Comparison of ENCODE assay signal across 10 cellular contexts in genomic region chr3:193816656-193817311, GRCh38.
A peak's percentile ranks its signal among the peaks of the same experiment; 100 is the strongest.
DNase-seq lines count a peak whose midpoint lies in the region; ATAC-seq and TF ChIP-seq lines count a peak whose summit lies in the region.
"Had no signal": no experiment of that assay in that cellular context is flagged by ENCODE, and none has a peak within 500 bp of the region (broad histone marks: within the 10 kb centered on the region; RNA-seq: fewer than 3 reads in every experiment).

No MANE protein-coding gene starts in this region.

- no peaks in the 10 kb centered on the region for H3K9me2 ChIP-seq in PC-3 (replicated peaks; ENCODE audit: low read length)

- in situ Hi-C loops in Panc1 (cut with HindIII; ENCODE audit: low pct_unique_long_range_greater_than_20kb, low sequenced_read_pairs), result no loop called here

- H2AFZ ChIP-seq in PC-3 (ENCODE audit: low read length), result no peak overlapping the region

- BruUV-seq in Panc1 (replicated peaks; lab: Mats Ljungman, UMichigan) (no TSS peak), PC-3 (replicated peaks; lab: Mats Ljungman, UMichigan) (no TSS peak)

- peak; percentile 47 for ATAC-seq in Panc1
- no peak for ATAC-seq in HG02759 (IDR thresholded peaks at IDR 0.05; ENCODE audit: unreplicated experiment)
- no peak for ATAC-seq in PC-3

- no peak overlapping the region for H3K4me2 ChIP-seq in PC-3 (ENCODE audit: low read length)

- no peak overlapping the region for H3K9ac ChIP-seq in PC-3 (ENCODE audit: low read length)

- H4K20me1 ChIP-seq in PC-3 (ENCODE audit: low read length), result no peaks in the 10 kb centered on the region

- H3K36me3 ChIP-seq in Panc1 (ENCODE audit: control insufficient read depth, insufficient read depth, low read length) (no peaks in the 10 kb centered on the region), PC-3 (ENCODE audit: low read depth, low read length) (no peaks in the 10 kb centered on the region)

- H3K9me3 ChIP-seq in Panc1 (ENCODE audit: control insufficient read depth, insufficient read depth, low read depth, low read length), result no peaks in the 10 kb centered on the region
- H3K9me3 ChIP-seq in PC-3 (ENCODE audit: low read length), result no peaks in the 10 kb centered on the region

- no peaks in the 10 kb centered on the region for H3K79me2 ChIP-seq in PC-3 (ENCODE audit: low read length)

- DNase-seq in GM03348 (ENCODE audit: low spot score), result peak; percentile 60
- DNase-seq in Panc1 (ENCODE audit: low read depth, low spot score), result no peak
- peak; percentile 79 for DNase-seq in cardiac septum (ENCODE audit: low spot score)
- peak; percentile 84 for DNase-seq in posterior vena cava (ENCODE audit: low spot score)
- no peak for DNase-seq in NOMO-1 (lab: John Stamatoyannopoulos, UW; ENCODE audit: unreplicated experiment in 2 of 2)
- DNase-seq in NOMO-1 treated with DMSO at 0.1 percent for 48 hours (lab: John Stamatoyannopoulos, UW; ENCODE audit: unreplicated experiment), result no peak
- no peak for DNase-seq in PC-3
- DNase-seq: activated naive CD8-positive, alpha-beta T cell treated with anti-CD3 and anti-CD28 coated beads, Interleukin-2, amount 10 ng/mL, durations not matched to agents 7 days and 5 days; NCI-H1048 had no signal

- CTCF ChIA-PET in Panc1 (lab: Charles Lee), result no interaction called here
- CTCF ChIA-PET in PC-3 (lab: Charles Lee), result no interaction called here

- H3K4me3 ChIP-seq in Panc1 (ENCODE audit: low read depth in 2 of 2, low read length in 2 of 2) (no peak overlapping the region), PC-3 (ENCODE audit: low read length) (no peak overlapping the region)

- no peaks in the 10 kb centered on the region for H3F3A ChIP-seq in PC-3 (ENCODE audit: low read length, unreplicated experiment)

- TF ChIP-seq CTCF in Panc1 (IDR thresholded peaks at IDR 0.05), result no peak
- TF ChIP-seq CTCF in PC-3 (conservative IDR thresholded peaks at IDR 0.05; ENCODE audit: low read depth, low read length), result no peak

- H3K27ac ChIP-seq in Panc1 (ENCODE audit: low read length) (no peak overlapping the region), PC-3 (ENCODE audit: low read length) (no peak overlapping the region)

- intact Hi-C loops in Panc1 (cut with micrococcal nuclease; ENCODE audit: unreplicated experiment), result no loop called here
- intact Hi-C loops in cardiac septum (cut with DNase I), result no loop called here
- intact Hi-C loops in posterior vena cava (cut with DNase I), result no loop called here
- intact Hi-C loops in PC-3 (cut with micrococcal nuclease), result no loop called here

- POLR2A ChIA-PET in Panc1 (lab: Charles Lee) (no interaction called here), PC-3 (lab: Charles Lee; ENCODE audit: unreplicated experiment) (no interaction called here)

- H3K27me3 ChIP-seq in Panc1 (ENCODE audit: control insufficient read depth, insufficient read depth, low read length), result no peaks in the 10 kb centered on the region
- H3K27me3 ChIP-seq in PC-3 (ENCODE audit: low read length), result no peaks in the 10 kb centered on the region

- no peaks in the 10 kb centered on the region for H3K4me1 ChIP-seq in Panc1 (ENCODE audit: control insufficient read depth, insufficient read depth, low read length)
- no peaks in the 10 kb centered on the region for H3K4me1 ChIP-seq in PC-3 (ENCODE audit: insufficient read depth, low read length)

Comparison
In these comparisons a context has a peak if more than half of its experiments do, and no peak if none do; other contexts are left out.
1. DNase-seq: peak in GM03348 (single experiment), cardiac septum (single experiment) and posterior vena cava (single experiment); none in Panc1 (single experiment), NOMO-1 (0 of 2), NOMO-1 treated with DMSO at 0.1 percent for 48 hours (single experiment) and PC-3 (single experiment).